In the genomic region with DNA sequence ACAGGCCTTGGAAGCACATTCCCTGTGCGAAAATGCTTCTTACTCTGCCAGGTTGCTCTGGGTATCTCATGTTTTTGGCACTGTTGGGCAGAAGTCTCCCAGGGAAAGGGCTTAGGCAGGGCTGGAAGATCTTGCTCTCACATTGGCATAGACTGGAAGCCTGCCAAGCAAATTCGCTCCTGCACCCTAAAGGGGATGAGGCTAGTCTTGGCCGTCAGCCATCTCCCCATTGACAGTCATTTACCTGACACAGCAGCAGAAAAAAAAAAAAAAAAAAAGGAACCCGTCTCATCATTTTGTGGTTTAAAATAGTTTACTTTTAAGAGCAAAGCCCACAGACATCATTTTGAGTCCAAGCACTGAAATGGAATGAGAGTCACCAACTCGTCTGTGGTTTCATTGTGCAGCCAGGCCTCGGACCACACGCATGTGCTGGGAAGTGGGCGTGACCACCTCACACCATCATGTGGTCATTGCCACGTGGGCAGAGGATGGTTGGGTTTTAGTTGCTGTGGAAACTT, we compare ENCODE assay signal across 9 cellular contexts.
DNase-seq lines count a peak whose midpoint lies in the region; ATAC-seq and TF ChIP-seq lines count a peak whose summit lies in the region.
"Had no signal": no experiment of that assay in that cellular context is flagged by ENCODE, and none has a peak within 500 bp of the region (broad histone marks: within the 10 kb centered on the region; RNA-seq: fewer than 3 reads in every experiment).

No MANE protein-coding gene starts in this region.

- no peak overlapping the region for H3K4me3 ChIP-seq in fibroblast of mammary gland (ENCODE audit: control insufficient read depth, low read depth, low read length)

- H3K27ac Mint-ChIP-seq in endothelial cell (ENCODE audit: unreplicated experiment): no peak overlapping the region
- H3K27ac Mint-ChIP-seq: natural killer cell had no signal

- TF ChIP-seq CTCF in fibroblast of mammary gland (conservative IDR thresholded peaks at IDR 0.05; ENCODE audit: control insufficient read depth, insufficient read depth, low read depth, low read length) (no peak), endothelial cell (IDR thresholded peaks at IDR 0.05; ENCODE audit: unreplicated experiment) (no peak)

- no peaks in the 10 kb centered on the region for H3K36me3 Mint-ChIP-seq in endothelial cell (ENCODE audit: low read depth, unreplicated experiment)
- H3K36me3 Mint-ChIP-seq: natural killer cell had no signal

- H3K9me3 Mint-ChIP-seq in endothelial cell (ENCODE audit: unreplicated experiment): no peaks in the 10 kb centered on the region

- no peaks in the 10 kb centered on the region for H3K27me3 Mint-ChIP-seq in endothelial cell (ENCODE audit: unreplicated experiment)

- ATAC-seq in HG02884 (IDR thresholded peaks at IDR 0.05; ENCODE audit: unreplicated experiment) (peak; percentile 57), GM19455 (IDR thresholded peaks at IDR 0.05; ENCODE audit: unreplicated experiment) (no peak), GM21423 (IDR thresholded peaks at IDR 0.05; ENCODE audit: unreplicated experiment) (no peak)

- DNase-seq in COLO829 (ENCODE audit: low spot score) (peak; percentile 35), NCI-H748 (lab: John Stamatoyannopoulos, UW; ENCODE audit: unreplicated experiment) (peak; percentile 83), fibroblast of mammary gland (ENCODE audit: low read depth) (peak; percentile 80), HT-29 (ENCODE audit: low spot score) (no peak), endothelial cell (ENCODE audit: low spot score) (no peak)
- DNase-seq: natural killer cell had no signal

- H3K4me3 Mint-ChIP-seq in endothelial cell (ENCODE audit: unreplicated experiment): no peak overlapping the region

- no peaks in the 10 kb centered on the region for H3K4me1 Mint-ChIP-seq in endothelial cell (ENCODE audit: unreplicated experiment)

Comparison
In these comparisons a context has a peak if more than half of its experiments do, and no peak if none do; other contexts are left out.
1. DNase-seq: peak in COLO829 (single experiment), NCI-H748 (single experiment) and fibroblast of mammary gland (single experiment); none in HT-29 (single experiment) and endothelial cell (single experiment).